In genomic region chr6:21767891-21768659, GRCh38 we compare ENCODE assay signal across 13 cellular contexts.
DNase-seq lines count a peak whose midpoint lies in the region; ATAC-seq and TF ChIP-seq lines count a peak whose summit lies in the region.
"Had no signal": no experiment of that assay in that cellular context is flagged by ENCODE, and none has a peak within 500 bp of the region (broad histone marks: within the 10 kb centered on the region; RNA-seq: fewer than 3 reads in every experiment).

No MANE protein-coding gene starts in this region.

- peaks cover 9% of the 10 kb centered on the region for H3K4me1 ChIP-seq in vagina
- no peaks in the 10 kb centered on the region for H3K4me1 ChIP-seq in Karpas-422 (ENCODE audit: low read length)

- H3K4me3 ChIP-seq in AG10803 (ENCODE audit: low read length) (no peak overlapping the region), cardiac fibroblast (replicated peaks in 1 of 2; ENCODE audit: low read depth in 2 of 2, low read length in 2 of 2) (no peak overlapping the region), vagina (no peak overlapping the region), Karpas-422 (ENCODE audit: low read length) (no peak overlapping the region)
- H3K4me3 ChIP-seq: BLaER1 treated with 17β-estradiol and CSF1 and Interleukin-3, amounts not matched to agents 10 nM and 100 nM; gastroesophageal sphincter had no signal

- no peak overlapping the region for H2AFZ ChIP-seq in Karpas-422 (ENCODE audit: low read length)

- ATAC-seq in GM19455 (IDR thresholded peaks at IDR 0.05; ENCODE audit: unreplicated experiment) = no peak
- ATAC-seq in GM18520 (IDR thresholded peaks at IDR 0.05; ENCODE audit: unreplicated experiment) = no peak
- ATAC-seq: gastroesophageal sphincter had no signal

- H3K27me3 ChIP-seq in vagina (no peaks in the 10 kb centered on the region), Karpas-422 (ENCODE audit: low read length) (no peaks in the 10 kb centered on the region)
- H3K27me3 ChIP-seq: BLaER1 treated with 17β-estradiol and CSF1 and Interleukin-3, amounts not matched to agents 10 nM and 100 nM; gastroesophageal sphincter had no signal

- no peak overlapping the region for H3K9ac ChIP-seq in Karpas-422 (ENCODE audit: low read length)
- H3K9ac ChIP-seq: BLaER1 treated with 17β-estradiol and CSF1 and Interleukin-3, amounts not matched to agents 10 nM and 100 nM had no signal

- H3K9me3 ChIP-seq in vagina (no peaks in the 10 kb centered on the region), Karpas-422 (ENCODE audit: low read length) (no peaks in the 10 kb centered on the region)
- H3K9me3 ChIP-seq: gastroesophageal sphincter had no signal

- DNase-seq in AG10803 (ENCODE audit: low read depth) (peak; percentile 76), M059J (ENCODE audit: low read depth) (peak; percentile 79), cardiac fibroblast (ENCODE audit: low read depth in 2 of 2) (peak; percentile 61 to 87), lung microvascular endothelial cell (ENCODE audit: low read depth in 2 of 2) (peak; percentile 27 to 86), vagina (ENCODE audit: extremely low spot score in 2 of 2) (no peak), Karpas-422 (no peak)
- DNase-seq: GDM1, NCI-H1417 treated with DMSO at 0.1 percent for 48 hours, NCI-H774 had no signal

- no peaks in the 10 kb centered on the region for H3K79me2 ChIP-seq in Karpas-422 (ENCODE audit: low read length)

- no peaks in the 10 kb centered on the region for H3K9me2 ChIP-seq in Karpas-422 (replicated peaks; ENCODE audit: insufficient read depth, low read length)

- no peak overlapping the region for H3K27ac ChIP-seq in vagina
- no peak overlapping the region for H3K27ac ChIP-seq in Karpas-422 (ENCODE audit: low read length)
- H3K27ac ChIP-seq: BLaER1 treated with 17β-estradiol and CSF1 and Interleukin-3, amounts not matched to agents 10 nM and 100 nM had no signal

- H3K36me3 ChIP-seq in vagina (no peaks in the 10 kb centered on the region), Karpas-422 (ENCODE audit: insufficient read depth, low read length) (no peaks in the 10 kb centered on the region)
- H3K36me3 ChIP-seq: BLaER1 treated with 17β-estradiol and CSF1 and Interleukin-3, amounts not matched to agents 10 nM and 100 nM; gastroesophageal sphincter had no signal

- intact Hi-C loops in vagina (cut with DNase I) = no loop called here

- H3K4me2 ChIP-seq in Karpas-422 (ENCODE audit: low read depth, low read length, poor library complexity, severe bottlenecking) = no peak overlapping the region

- TF ChIP-seq CTCF in AG10803 (conservative IDR thresholded peaks at IDR 0.05; ENCODE audit: low read length) = no peak
- TF ChIP-seq CTCF in cardiac fibroblast (IDR thresholded peaks at IDR 0.05; ENCODE audit: low read depth, low read length) = no peak
- TF ChIP-seq CTCF in vagina (IDR thresholded peaks at IDR 0.05) = no peak

- TF ChIP-seq POLR2A in vagina (IDR thresholded peaks at IDR 0.05) = no peak

- H4K20me1 ChIP-seq in Karpas-422 (ENCODE audit: insufficient read depth, low read depth, low read length) = no peaks in the 10 kb centered on the region
- H4K20me1 ChIP-seq: BLaER1 treated with 17β-estradiol and CSF1 and Interleukin-3, amounts not matched to agents 10 nM and 100 nM had no signal

Comparison
In these comparisons a context has a peak if more than half of its experiments do, and no peak if none do; other contexts are left out.
1. DNase-seq: peak in AG10803 (single experiment), M059J (single experiment), cardiac fibroblast (2 of 2) and lung microvascular endothelial cell (2 of 2); none in vagina (0 of 2) and Karpas-422 (single experiment).